ENCODE assay signal across 1 cellular context in genomic region chr9:127608104-127608966, GRCh38.
A peak's percentile ranks its signal among the peaks of the same experiment; 100 is the strongest.
TF ChIP-seq lines count a peak whose summit lies in the region.

No MANE protein-coding gene starts in this region.

TF ChIP-seq in HepG2, 621 proteins besides CTCF, POLR2A, EP300 and RAD21 (continued from another document and continues in another):
- TF ChIP-seq RAD51 (IDR thresholded peaks at IDR 0.05; ENCODE audit: borderline replicate concordance) (peak; percentile 59), HNRNPLL (IDR thresholded peaks at IDR 0.05; ENCODE audit: low read depth, low read length, poor library complexity, severe bottlenecking) (peak; percentile 89), GATAD2A (CRISPR knock-in tag; IDR thresholded peaks at IDR 0.05) (peak; percentile 57), HMGXB3 (CRISPR knock-in tag; IDR thresholded peaks at IDR 0.05; ENCODE audit: borderline replicate concordance) (peak; percentile 59; the same call in 1 of the 2 replicates), FOXJ3 (CRISPR knock-in tag; IDR thresholded peaks at IDR 0.05; ENCODE audit: borderline replicate concordance) (no peak), SALL1 (CRISPR knock-in tag; IDR thresholded peaks at IDR 0.05) (peak; percentile 89), ZNF564 (CRISPR knock-in tag; IDR thresholded peaks at IDR 0.05) (peak; percentile 81), THAP7 (CRISPR knock-in tag; IDR thresholded peaks at IDR 0.05) (peak; percentile 46; the same call in 1 of the 2 replicates), ZNF317 (CRISPR knock-in tag; IDR thresholded peaks at IDR 0.05) (peak; percentile 21; the same call in 1 of the 2 replicates), ZNF678 (CRISPR knock-in tag; IDR thresholded peaks at IDR 0.05) (no peak), SNAPC5 (CRISPR knock-in tag; IDR thresholded peaks at IDR 0.05; ENCODE audit: borderline replicate concordance) (0 out of 2 replicates have a peak, but pooled peaks have one; percentile 45), KAT8 (CRISPR knock-in tag; IDR thresholded peaks at IDR 0.05) (peak; percentile 67), GFI1 (CRISPR knock-in tag; IDR thresholded peaks at IDR 0.05; ENCODE audit: borderline replicate concordance) (peak; percentile 70; the same call in 1 of the 2 replicates), POLR2G (IDR thresholded peaks at IDR 0.05; ENCODE audit: low read depth, low read length) (peak; percentile 55; the same call in 1 of the 2 replicates), BCL3 (CRISPR knock-in tag; IDR thresholded peaks at IDR 0.05) (peak; percentile 72; the same call in 1 of the 2 replicates), GMEB1 (CRISPR knock-in tag; IDR thresholded peaks at IDR 0.05; ENCODE audit: borderline replicate concordance) (peak; percentile 55; the same call in 1 of the 2 replicates), HDAC6 (IDR thresholded peaks at IDR 0.05; ENCODE audit: low read depth, low read length) (no peak), ZFY (CRISPR knock-in tag; IDR thresholded peaks at IDR 0.05) (peak; percentile 54), HCFC1 (IDR thresholded peaks at IDR 0.05; ENCODE audit: low read depth, low read length) (no peak), ZNF557 (CRISPR knock-in tag; IDR thresholded peaks at IDR 0.05) (no peak), ZBTB38 (CRISPR knock-in tag; IDR thresholded peaks at IDR 0.05) (peak; percentile 85; the same call in 1 of the 2 replicates), ZNF142 (CRISPR knock-in tag; IDR thresholded peaks at IDR 0.05) (no peak), POLR2AphosphoS5 (IDR thresholded peaks at IDR 0.05; ENCODE audit: low read depth, low read length) (peak; percentile 52)
- TF ChIP-seq, protein P1, sequence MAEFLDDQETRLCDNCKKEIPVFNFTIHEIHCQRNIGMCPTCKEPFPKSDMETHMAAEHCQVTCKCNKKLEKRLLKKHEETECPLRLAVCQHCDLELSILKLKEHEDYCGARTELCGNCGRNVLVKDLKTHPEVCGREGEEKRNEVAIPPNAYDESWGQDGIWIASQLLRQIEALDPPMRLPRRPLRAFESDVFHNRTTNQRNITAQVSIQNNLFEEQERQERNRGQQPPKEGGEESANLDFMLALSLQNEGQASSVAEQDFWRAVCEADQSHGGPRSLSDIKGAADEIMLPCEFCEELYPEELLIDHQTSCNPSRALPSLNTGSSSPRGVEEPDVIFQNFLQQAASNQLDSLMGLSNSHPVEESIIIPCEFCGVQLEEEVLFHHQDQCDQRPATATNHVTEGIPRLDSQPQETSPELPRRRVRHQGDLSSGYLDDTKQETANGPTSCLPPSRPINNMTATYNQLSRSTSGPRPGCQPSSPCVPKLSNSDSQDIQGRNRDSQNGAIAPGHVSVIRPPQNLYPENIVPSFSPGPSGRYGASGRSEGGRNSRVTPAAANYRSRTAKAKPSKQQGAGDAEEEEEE (CRISPR knock-in tag; IDR thresholded peaks at IDR 0.05; ENCODE audit: borderline replicate concordance): no peak
- TF ChIP-seq, protein P2, sequence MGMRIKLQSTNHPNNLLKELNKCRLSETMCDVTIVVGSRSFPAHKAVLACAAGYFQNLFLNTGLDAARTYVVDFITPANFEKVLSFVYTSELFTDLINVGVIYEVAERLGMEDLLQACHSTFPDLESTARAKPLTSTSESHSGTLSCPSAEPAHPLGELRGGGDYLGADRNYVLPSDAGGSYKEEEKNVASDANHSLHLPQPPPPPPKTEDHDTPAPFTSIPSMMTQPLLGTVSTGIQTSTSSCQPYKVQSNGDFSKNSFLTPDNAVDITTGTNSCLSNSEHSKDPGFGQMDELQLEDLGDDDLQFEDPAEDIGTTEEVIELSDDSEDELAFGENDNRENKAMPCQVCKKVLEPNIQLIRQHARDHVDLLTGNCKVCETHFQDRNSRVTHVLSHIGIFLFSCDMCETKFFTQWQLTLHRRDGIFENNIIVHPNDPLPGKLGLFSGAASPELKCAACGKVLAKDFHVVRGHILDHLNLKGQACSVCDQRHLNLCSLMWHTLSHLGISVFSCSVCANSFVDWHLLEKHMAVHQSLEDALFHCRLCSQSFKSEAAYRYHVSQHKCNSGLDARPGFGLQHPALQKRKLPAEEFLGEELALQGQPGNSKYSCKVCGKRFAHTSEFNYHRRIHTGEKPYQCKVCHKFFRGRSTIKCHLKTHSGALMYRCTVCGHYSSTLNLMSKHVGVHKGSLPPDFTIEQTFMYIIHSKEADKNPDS (CRISPR knock-in tag; IDR thresholded peaks at IDR 0.05): peak; percentile 80; the same call in 1 of the 2 replicates
- TF ChIP-seq, protein P3, sequence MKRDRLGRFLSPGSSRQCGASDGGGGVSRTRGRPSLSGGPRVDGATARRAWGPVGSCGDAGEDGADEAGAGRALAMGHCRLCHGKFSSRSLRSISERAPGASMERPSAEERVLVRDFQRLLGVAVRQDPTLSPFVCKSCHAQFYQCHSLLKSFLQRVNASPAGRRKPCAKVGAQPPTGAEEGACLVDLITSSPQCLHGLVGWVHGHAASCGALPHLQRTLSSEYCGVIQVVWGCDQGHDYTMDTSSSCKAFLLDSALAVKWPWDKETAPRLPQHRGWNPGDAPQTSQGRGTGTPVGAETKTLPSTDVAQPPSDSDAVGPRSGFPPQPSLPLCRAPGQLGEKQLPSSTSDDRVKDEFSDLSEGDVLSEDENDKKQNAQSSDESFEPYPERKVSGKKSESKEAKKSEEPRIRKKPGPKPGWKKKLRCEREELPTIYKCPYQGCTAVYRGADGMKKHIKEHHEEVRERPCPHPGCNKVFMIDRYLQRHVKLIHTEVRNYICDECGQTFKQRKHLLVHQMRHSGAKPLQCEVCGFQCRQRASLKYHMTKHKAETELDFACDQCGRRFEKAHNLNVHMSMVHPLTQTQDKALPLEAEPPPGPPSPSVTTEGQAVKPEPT (CRISPR knock-in tag; IDR thresholded peaks at IDR 0.05; ENCODE audit: low read depth): no peak
- TF ChIP-seq, protein P4, sequence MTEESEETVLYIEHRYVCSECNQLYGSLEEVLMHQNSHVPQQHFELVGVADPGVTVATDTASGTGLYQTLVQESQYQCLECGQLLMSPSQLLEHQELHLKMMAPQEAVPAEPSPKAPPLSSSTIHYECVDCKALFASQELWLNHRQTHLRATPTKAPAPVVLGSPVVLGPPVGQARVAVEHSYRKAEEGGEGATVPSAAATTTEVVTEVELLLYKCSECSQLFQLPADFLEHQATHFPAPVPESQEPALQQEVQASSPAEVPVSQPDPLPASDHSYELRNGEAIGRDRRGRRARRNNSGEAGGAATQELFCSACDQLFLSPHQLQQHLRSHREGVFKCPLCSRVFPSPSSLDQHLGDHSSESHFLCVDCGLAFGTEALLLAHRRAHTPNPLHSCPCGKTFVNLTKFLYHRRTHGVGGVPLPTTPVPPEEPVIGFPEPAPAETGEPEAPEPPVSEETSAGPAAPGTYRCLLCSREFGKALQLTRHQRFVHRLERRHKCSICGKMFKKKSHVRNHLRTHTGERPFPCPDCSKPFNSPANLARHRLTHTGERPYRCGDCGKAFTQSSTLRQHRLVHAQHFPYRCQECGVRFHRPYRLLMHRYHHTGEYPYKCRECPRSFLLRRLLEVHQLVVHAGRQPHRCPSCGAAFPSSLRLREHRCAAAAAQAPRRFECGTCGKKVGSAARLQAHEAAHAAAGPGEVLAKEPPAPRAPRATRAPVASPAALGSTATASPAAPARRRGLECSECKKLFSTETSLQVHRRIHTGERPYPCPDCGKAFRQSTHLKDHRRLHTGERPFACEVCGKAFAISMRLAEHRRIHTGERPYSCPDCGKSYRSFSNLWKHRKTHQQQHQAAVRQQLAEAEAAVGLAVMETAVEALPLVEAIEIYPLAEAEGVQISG (CRISPR knock-in tag; IDR thresholded peaks at IDR 0.05): peak; percentile 66; the same call in 1 of the 2 replicates
- TF ChIP-seq, protein P5, sequence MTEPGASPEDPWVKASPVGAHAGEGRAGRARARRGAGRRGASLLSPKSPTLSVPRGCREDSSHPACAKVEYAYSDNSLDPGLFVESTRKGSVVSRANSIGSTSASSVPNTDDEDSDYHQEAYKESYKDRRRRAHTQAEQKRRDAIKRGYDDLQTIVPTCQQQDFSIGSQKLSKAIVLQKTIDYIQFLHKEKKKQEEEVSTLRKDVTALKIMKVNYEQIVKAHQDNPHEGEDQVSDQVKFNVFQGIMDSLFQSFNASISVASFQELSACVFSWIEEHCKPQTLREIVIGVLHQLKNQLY (CRISPR knock-in tag; IDR thresholded peaks at IDR 0.05): 0 out of 2 replicates have a peak, but pooled peaks have one; percentile 44
